ENCODE assay signal across 22 cellular contexts in the genomic region with DNA sequence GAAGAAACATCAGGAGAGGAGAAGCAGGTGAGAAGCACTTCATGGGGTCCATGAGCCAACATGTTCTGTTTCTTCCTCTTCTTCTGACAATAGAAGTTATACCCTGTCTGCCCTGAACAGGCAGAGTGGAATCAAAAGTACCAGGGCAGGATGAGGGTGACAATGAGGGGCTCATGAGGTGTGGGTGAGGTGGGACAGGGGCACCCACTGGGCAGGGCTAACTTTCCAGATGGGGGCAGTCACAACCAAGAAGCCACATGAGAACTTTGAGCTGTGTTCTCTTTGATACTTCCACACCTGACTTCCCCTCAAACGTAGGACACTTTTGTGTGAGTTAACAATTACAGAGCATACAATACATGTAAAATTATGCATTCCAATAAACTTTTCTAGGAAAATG.
"Had no signal": no experiment of that assay in that cellular context is flagged by ENCODE, and none has a peak within 500 bp of the region (broad histone marks: within the 10 kb centered on the region; RNA-seq: fewer than 3 reads in every experiment).

No MANE protein-coding gene starts in this region.

- H3K4me1 Mint-ChIP-seq: neural progenitor cell had no signal

- H3K27me3 ChIP-seq: body of pancreas, colonic mucosa, gastrocnemius medialis, neural progenitor cell, right atrium auricular region, transverse colon, vagina had no signal

- H3K4me3 ChIP-seq: body of pancreas, colonic mucosa, gastrocnemius medialis, neural progenitor cell, prostate gland, right atrium auricular region, transverse colon, vagina had no signal

- H3K27ac Mint-ChIP-seq: activated CD4-positive, alpha-beta T cell treated with anti-CD3 and anti-CD28 coated beads, Interleukin-2, amount 10 ng/mL, durations not matched to agents 24 days and 14 days; activated CD8-positive, alpha-beta T cell treated with anti-CD3 and anti-CD28 coated beads for 36 hours; activated naive CD8-positive, alpha-beta T cell treated with anti-CD3 and anti-CD28 coated beads for 36 hours; activated T-helper 17 cell treated with anti-CD3 and anti-CD28 coated beads, Interleukin-2, amount 50 U/mL, for 72 hours; neural progenitor cell had no signal

- H2AFZ ChIP-seq: neural progenitor cell had no signal

- H3K9me3 ChIP-seq: body of pancreas, colonic mucosa, gastrocnemius medialis, prostate gland, right atrium auricular region, transverse colon, vagina had no signal

- DNase-seq: activated CD4-positive, alpha-beta T cell treated with anti-CD3 and anti-CD28 coated beads, Interleukin-2, amount 10 ng/mL, durations not matched to agents 24 days and 14 days; activated CD8-positive, alpha-beta T cell treated with anti-CD3 and anti-CD28 coated beads for 36 hours; activated naive CD4-positive, alpha-beta T cell; activated naive CD8-positive, alpha-beta T cell treated with anti-CD3 and anti-CD28 coated beads for 36 hours; activated T-cell treated with anti-CD3 and anti-CD28 coated beads, Interleukin-2, amount 50 U/mL, for 1 hour; amniotic stem cell; body of pancreas; central memory CD4-positive, alpha-beta T cell; colonic mucosa; gastrocnemius medialis; mammary epithelial cell; stimulated activated CD4-positive, alpha-beta T cell treated with anti-CD3 and anti-CD28 coated beads, Interleukin-2, amount 100 ng/mL, for 24 hours; stimulated activated naive CD8-positive, alpha-beta T cell treated with anti-CD3 and anti-CD28 coated beads, Interleukin-15, Interleukin-2, amounts not matched to agents 100 U/mL and 50 U/mL, for 24 hours; substantia nigra; T1000; transverse colon had no signal

- H3K36me3 ChIP-seq: colonic mucosa, gastrocnemius medialis, neural progenitor cell, prostate gland, right atrium auricular region, transverse colon, vagina had no signal

- H3K9ac ChIP-seq: neural progenitor cell had no signal

- H3K9me3 Mint-ChIP-seq: activated CD4-positive, alpha-beta T cell treated with anti-CD3 and anti-CD28 coated beads, Interleukin-2, amount 10 ng/mL, durations not matched to agents 24 days and 14 days; activated CD8-positive, alpha-beta T cell treated with anti-CD3 and anti-CD28 coated beads for 36 hours; activated naive CD8-positive, alpha-beta T cell treated with anti-CD3 and anti-CD28 coated beads for 36 hours; activated T-helper 17 cell treated with anti-CD3 and anti-CD28 coated beads, Interleukin-2, amount 50 U/mL, for 72 hours had no signal

- H3K4me1 ChIP-seq: body of pancreas, colonic mucosa, neural progenitor cell, prostate gland, transverse colon, vagina had no signal

- H3K36me3 Mint-ChIP-seq: activated naive CD8-positive, alpha-beta T cell treated with anti-CD3 and anti-CD28 coated beads for 36 hours had no signal

- H3K4me3 Mint-ChIP-seq: activated CD4-positive, alpha-beta T cell treated with anti-CD3 and anti-CD28 coated beads, Interleukin-2, amount 10 ng/mL, durations not matched to agents 24 days and 14 days; activated CD8-positive, alpha-beta T cell treated with anti-CD3 and anti-CD28 coated beads for 36 hours; activated naive CD8-positive, alpha-beta T cell treated with anti-CD3 and anti-CD28 coated beads for 36 hours; activated T-helper 17 cell treated with anti-CD3 and anti-CD28 coated beads, Interleukin-2, amount 50 U/mL, for 72 hours; neural progenitor cell had no signal

- ATAC-seq: activated CD8-positive, alpha-beta T cell treated with anti-CD3 and anti-CD28 coated beads for 36 hours; activated T-helper 17 cell treated with anti-CD3 and anti-CD28 coated beads, Interleukin-2, amount 50 U/mL, for 72 hours; body of pancreas; gastrocnemius medialis; left lobe of liver; stimulated activated naive CD8-positive, alpha-beta T cell treated with anti-CD3 and anti-CD28 coated beads, Interleukin-15, Interleukin-2, amounts not matched to agents 100 U/mL and 50 U/mL, for 24 hours had no signal

- H3K4me2 ChIP-seq: neural progenitor cell had no signal

- H3K27ac ChIP-seq: body of pancreas, colonic mucosa, gastrocnemius medialis, neural progenitor cell, prostate gland, right atrium auricular region, transverse colon, vagina had no signal
